15 cellular contexts compared by ENCODE assay signal in genomic region chr11:86106916-86107315, GRCh38.
"Had no signal": no experiment of that assay in that cellular context is flagged by ENCODE, and none has a peak within 500 bp of the region (broad histone marks: within the 10 kb centered on the region; RNA-seq: fewer than 3 reads in every experiment).

No MANE protein-coding gene starts in this region.

- H3K4me1 Mint-ChIP-seq: activated CD4-positive, alpha-beta memory T cell treated with anti-CD3 and anti-CD28 coated beads, Interleukin-2, amount 10 ng/mL, durations not matched to agents 7 days and 5 days; nephron had no signal

- DNase-seq: activated CD4-positive, alpha-beta memory T cell treated with anti-CD3 and anti-CD28 coated beads, Interleukin-2, amount 10 ng/mL, durations not matched to agents 7 days and 5 days; activated CD4-positive, alpha-beta T cell treated with anti-CD3 and anti-CD28 coated beads for 36 hours; activated CD8-positive, alpha-beta memory T cell treated with anti-CD3 and anti-CD28 coated beads, Interleukin-2, amount 50 U/mL, for 4 hours; activated naive CD8-positive, alpha-beta T cell treated with anti-CD3 and anti-CD28 coated beads, Interleukin-2, amount 10 ng/mL, durations not matched to agents 7 days and 5 days; dorsolateral prefrontal cortex; heart left ventricle; islet precursor cell; mammary epithelial cell; stimulated activated CD4-positive, alpha-beta T cell treated with anti-CD3 and anti-CD28 coated beads, Interleukin-4, amount 100 ng/mL, for 1 hour; stimulated activated CD8-positive, alpha-beta memory T cell treated with anti-CD3 and anti-CD28 coated beads, Interleukin-4, amount 100 ng/mL, for 48 hours; stimulated activated naive CD8-positive, alpha-beta T cell treated with anti-CD3 and anti-CD28 coated beads, Interleukin-15, Interleukin-2, amounts not matched to agents 100 U/mL and 50 U/mL, for 24 hours; testis; upper lobe of right lung had no signal

- H3K27ac ChIP-seq: dorsolateral prefrontal cortex, heart left ventricle, testis, upper lobe of right lung had no signal

- H3K27ac Mint-ChIP-seq: activated CD4-positive, alpha-beta memory T cell treated with anti-CD3 and anti-CD28 coated beads, Interleukin-2, amount 10 ng/mL, durations not matched to agents 7 days and 5 days; activated CD4-positive, alpha-beta T cell treated with anti-CD3 and anti-CD28 coated beads for 36 hours; activated naive CD8-positive, alpha-beta T cell treated with anti-CD3 and anti-CD28 coated beads, Interleukin-2, amount 10 ng/mL, durations not matched to agents 7 days and 5 days; nephron had no signal

- H3K36me3 ChIP-seq: heart left ventricle, upper lobe of right lung had no signal

- H3K9me3 ChIP-seq: heart left ventricle, testis, upper lobe of right lung had no signal

- ATAC-seq: activated CD4-positive, alpha-beta T cell treated with anti-CD3 and anti-CD28 coated beads for 36 hours; heart left ventricle; left lobe of liver; stimulated activated naive CD8-positive, alpha-beta T cell treated with anti-CD3 and anti-CD28 coated beads, Interleukin-15, Interleukin-2, amounts not matched to agents 100 U/mL and 50 U/mL, for 24 hours; upper lobe of right lung had no signal

- H3K4me3 ChIP-seq: dorsolateral prefrontal cortex, heart left ventricle, testis, upper lobe of right lung had no signal

- H3K4me3 Mint-ChIP-seq: activated CD4-positive, alpha-beta memory T cell treated with anti-CD3 and anti-CD28 coated beads, Interleukin-2, amount 10 ng/mL, durations not matched to agents 7 days and 5 days; activated CD4-positive, alpha-beta T cell treated with anti-CD3 and anti-CD28 coated beads for 36 hours; activated naive CD8-positive, alpha-beta T cell treated with anti-CD3 and anti-CD28 coated beads, Interleukin-2, amount 10 ng/mL, durations not matched to agents 7 days and 5 days; nephron had no signal

- H3K36me3 Mint-ChIP-seq: activated naive CD8-positive, alpha-beta T cell treated with anti-CD3 and anti-CD28 coated beads, Interleukin-2, amount 10 ng/mL, durations not matched to agents 7 days and 5 days had no signal

- H3K4me1 ChIP-seq: testis, upper lobe of right lung had no signal

- H3K27me3 ChIP-seq: dorsolateral prefrontal cortex, heart left ventricle, testis, upper lobe of right lung had no signal
